In the genomic region with DNA sequence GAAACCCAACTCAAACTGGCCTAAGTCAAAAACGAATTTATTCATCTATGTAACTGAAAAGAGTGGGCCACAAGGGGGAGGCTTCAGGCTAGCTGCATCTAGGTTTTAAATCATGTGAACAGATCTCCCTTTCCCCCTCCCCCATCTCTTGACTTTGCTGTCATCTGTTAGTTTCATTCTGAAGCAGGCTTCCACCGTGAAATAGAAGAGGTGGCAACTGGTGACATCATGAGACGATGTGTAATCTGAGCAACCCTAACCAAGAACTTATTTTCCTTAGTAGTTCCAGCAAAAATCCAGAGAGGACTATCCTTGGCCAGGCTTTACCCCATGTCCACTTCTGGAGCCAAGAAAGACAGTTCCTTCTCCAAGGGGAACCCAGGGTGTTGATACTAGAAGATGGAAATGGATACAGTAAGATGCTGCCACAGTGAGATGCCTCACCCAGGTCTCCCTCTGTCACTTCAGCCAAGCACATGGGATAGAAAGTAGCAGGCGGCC, we compare ENCODE assay signal across 8 cellular contexts. TPM values are rescaled to one million over a fixed set of nuclear protein-coding genes. Genes with fewer than 3 reads are reported as not detected.
A peak's percentile ranks its signal among the peaks of the same experiment; 100 is the strongest.
DNase-seq lines count a peak whose midpoint lies in the region; ATAC-seq and TF ChIP-seq lines count a peak whose summit lies in the region.

No MANE protein-coding gene starts in this region.

- H3K4me2 ChIP-seq in SK-N-SH: no peak overlapping the region

- TF ChIP-seq RAD21 in SK-N-SH (IDR thresholded peaks at IDR 0.05; ENCODE audit: low read length): no peak

- no peaks in the 10 kb centered on the region for H3K9me2 ChIP-seq in SK-N-SH

- H3K79me2 ChIP-seq in SK-N-SH (ENCODE audit: insufficient read depth): peaks cover 71% of the 10 kb centered on the region

- peaks cover 59 to 60% of the 10 kb centered on the region in 2 experiments for H3K36me3 ChIP-seq in SK-N-SH (replicated peaks in 1 of 2; ENCODE audit: control insufficient read depth in 1 of 2, insufficient read depth in 2 of 2, low read length in 1 of 2)

- WGBS in SK-N-SH (ENCODE audit: low lambda C conversion rate): 84% methylated on average over 4 of the region's 4 CpGs

- H3K4me1 ChIP-seq in SK-N-SH (ENCODE audit: control insufficient read depth in 1 of 2, insufficient read depth in 2 of 2, low read depth in 1 of 2, low read length in 1 of 2): no peaks in the 10 kb centered on the region

- H3K9me3 ChIP-seq in SK-N-SH: no peaks in the 10 kb centered on the region

- H4K20me1 ChIP-seq in SK-N-SH (ENCODE audit: insufficient read depth): peaks cover 38% of the 10 kb centered on the region

- peaks cover 4% of the 10 kb centered on the region for H3F3A ChIP-seq in SK-N-SH (replicated peaks; ENCODE audit: insufficient read depth)

- no peak for TF ChIP-seq EP300 in SK-N-SH (IDR thresholded peaks at IDR 0.05; ENCODE audit: borderline replicate concordance in 1 of 2, low read depth in 1 of 2, low read length in 1 of 2)

- peaks cover 67% of the 10 kb centered on the region for H3K36me3 Mint-ChIP-seq in stimulated activated effector memory CD8-positive, alpha-beta T cell treated with anti-CD3 and anti-CD28 coated beads, Interleukin-12 subunit alpha, Interleukin-12 subunit beta, amount 100 ng/mL, for 72 hours

- no peak overlapping the region for H2AFZ ChIP-seq in SK-N-SH (ENCODE audit: low read depth)

- no peak overlapping the region for H3K27ac ChIP-seq in SK-N-SH (ENCODE audit: low read depth in 2 of 2, low read length in 1 of 2)
- H3K27ac ChIP-seq in cingulate gyrus (ENCODE audit: low read depth, low read length): peak overlapping the region; percentile 56

- peak overlapping the region; percentile 76 for H3K27ac Mint-ChIP-seq in stimulated activated effector memory CD8-positive, alpha-beta T cell treated with anti-CD3 and anti-CD28 coated beads, Interleukin-12 subunit alpha, Interleukin-12 subunit beta, amount 100 ng/mL, for 72 hours

- peak overlapping the region; percentile 43 for H3K4me3 Mint-ChIP-seq in stimulated activated effector memory CD8-positive, alpha-beta T cell treated with anti-CD3 and anti-CD28 coated beads, Interleukin-12 subunit alpha, Interleukin-12 subunit beta, amount 100 ng/mL, for 72 hours

- no peak for TF ChIP-seq CTCF in SK-N-SH (IDR thresholded peaks at IDR 0.05)

- no peak for DNase-seq in SK-N-SH
- DNase-seq in stimulated activated effector memory CD8-positive, alpha-beta T cell treated with anti-CD3 and anti-CD28 coated beads, Interleukin-12 subunit alpha, Interleukin-12 subunit beta, amount 100 ng/mL, for 72 hours (ENCODE audit: low spot score in 2 of 2): peak; percentile 31 to 77
- no peak for DNase-seq in OCI-M2 (lab: John Stamatoyannopoulos, UW; ENCODE audit: unreplicated experiment)
- no peak for DNase-seq in NCI-H2081 (lab: John Stamatoyannopoulos, UW)
- no peak for DNase-seq in NOMO-1 treated with DMSO at 0.1 percent for 48 hours (lab: John Stamatoyannopoulos, UW; ENCODE audit: unreplicated experiment)

- no peak overlapping the region for H3K9ac ChIP-seq in SK-N-SH

- ATAC-seq in SK-N-SH treated with all-trans-retinoic acid at 6 μM for 48 hours: no peak
- ATAC-seq in HG03354 (IDR thresholded peaks at IDR 0.05; ENCODE audit: poor library complexity, severe bottlenecking, unreplicated experiment): peak; percentile 68
- peak; percentile 97 for ATAC-seq in stimulated activated effector memory CD8-positive, alpha-beta T cell treated with anti-CD3 and anti-CD28 coated beads, Interleukin-12 subunit alpha, Interleukin-12 subunit beta, amount 100 ng/mL, for 72 hours

- no peak overlapping the region for H3K4me3 ChIP-seq in SK-N-SH (ENCODE audit: low read depth in 2 of 2, low read length in 1 of 2)

- no peaks in the 10 kb centered on the region for H3K27me3 ChIP-seq in SK-N-SH (ENCODE audit: insufficient read depth)

- peaks cover 41% of the 10 kb centered on the region for H3K4me1 Mint-ChIP-seq in stimulated activated effector memory CD8-positive, alpha-beta T cell treated with anti-CD3 and anti-CD28 coated beads, Interleukin-12 subunit alpha, Interleukin-12 subunit beta, amount 100 ng/mL, for 72 hours

- POLR2A ChIA-PET in SK-N-SH (lab: Yijun Ruan, JAX): no interaction called here

- H3K9me3 Mint-ChIP-seq in stimulated activated effector memory CD8-positive, alpha-beta T cell treated with anti-CD3 and anti-CD28 coated beads, Interleukin-12 subunit alpha, Interleukin-12 subunit beta, amount 100 ng/mL, for 72 hours: no peaks in the 10 kb centered on the region

- CTCF ChIA-PET in SK-N-SH (lab: Yijun Ruan, JAX): no interaction called here

TF ChIP-seq in SK-N-SH, 30 proteins besides CTCF, POLR2A, EP300 and RAD21:
- TF ChIP-seq, protein P1, sequence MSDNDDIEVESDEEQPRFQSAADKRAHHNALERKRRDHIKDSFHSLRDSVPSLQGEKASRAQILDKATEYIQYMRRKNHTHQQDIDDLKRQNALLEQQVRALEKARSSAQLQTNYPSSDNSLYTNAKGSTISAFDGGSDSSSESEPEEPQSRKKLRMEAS (IDR thresholded peaks at IDR 0.05; ENCODE audit: low read depth): no peak
- no peak for TF ChIP-seq NFIC (IDR thresholded peaks at IDR 0.05; ENCODE audit: borderline replicate concordance)
- TF ChIP-seq GABPA (IDR thresholded peaks at IDR 0.05; ENCODE audit: low read depth): no peak
- no peak for TF ChIP-seq POLR2AphosphoS5 (IDR thresholded peaks at IDR 0.05; ENCODE audit: low read depth, low read length)
- 0 out of 2 replicates have a peak, but pooled peaks have one; percentile 54 for TF ChIP-seq RFX5 (IDR thresholded peaks at IDR 0.05; ENCODE audit: low read length)
- no peak for TF ChIP-seq FOXJ3 (CRISPR knock-in tag; IDR thresholded peaks at IDR 0.05)
- TF ChIP-seq, protein P2, sequence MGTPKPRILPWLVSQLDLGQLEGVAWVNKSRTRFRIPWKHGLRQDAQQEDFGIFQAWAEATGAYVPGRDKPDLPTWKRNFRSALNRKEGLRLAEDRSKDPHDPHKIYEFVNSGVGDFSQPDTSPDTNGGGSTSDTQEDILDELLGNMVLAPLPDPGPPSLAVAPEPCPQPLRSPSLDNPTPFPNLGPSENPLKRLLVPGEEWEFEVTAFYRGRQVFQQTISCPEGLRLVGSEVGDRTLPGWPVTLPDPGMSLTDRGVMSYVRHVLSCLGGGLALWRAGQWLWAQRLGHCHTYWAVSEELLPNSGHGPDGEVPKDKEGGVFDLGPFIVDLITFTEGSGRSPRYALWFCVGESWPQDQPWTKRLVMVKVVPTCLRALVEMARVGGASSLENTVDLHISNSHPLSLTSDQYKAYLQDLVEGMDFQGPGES (IDR thresholded peaks at IDR 0.05; ENCODE audit: low read depth, low read length): no peak
- no peak for TF ChIP-seq MXI1 (IDR thresholded peaks at IDR 0.05; ENCODE audit: low read depth, low read length)

TF ChIP-seq in SK-N-SH treated with all-trans-retinoic acid at 6 μM for 48 hours, 23 proteins besides CTCF, POLR2A, EP300 and RAD21 (continues in another document):
- TF ChIP-seq SNAI2 (CRISPR knock-in tag; IDR thresholded peaks at IDR 0.05) (no peak), ZNF70 (CRISPR knock-in tag; IDR thresholded peaks at IDR 0.05) (no peak), ZC3H10 (CRISPR knock-in tag; IDR thresholded peaks at IDR 0.05) (no peak), ARNTL (CRISPR knock-in tag; IDR thresholded peaks at IDR 0.05; ENCODE audit: borderline replicate concordance, low read depth) (no peak), ZFP3 (CRISPR knock-in tag; IDR thresholded peaks at IDR 0.05) (no peak), ISL1 (CRISPR knock-in tag; IDR thresholded peaks at IDR 0.05) (no peak), BACH2 (CRISPR knock-in tag; IDR thresholded peaks at IDR 0.05; ENCODE audit: borderline replicate concordance) (no peak)
- TF ChIP-seq, protein P3, sequence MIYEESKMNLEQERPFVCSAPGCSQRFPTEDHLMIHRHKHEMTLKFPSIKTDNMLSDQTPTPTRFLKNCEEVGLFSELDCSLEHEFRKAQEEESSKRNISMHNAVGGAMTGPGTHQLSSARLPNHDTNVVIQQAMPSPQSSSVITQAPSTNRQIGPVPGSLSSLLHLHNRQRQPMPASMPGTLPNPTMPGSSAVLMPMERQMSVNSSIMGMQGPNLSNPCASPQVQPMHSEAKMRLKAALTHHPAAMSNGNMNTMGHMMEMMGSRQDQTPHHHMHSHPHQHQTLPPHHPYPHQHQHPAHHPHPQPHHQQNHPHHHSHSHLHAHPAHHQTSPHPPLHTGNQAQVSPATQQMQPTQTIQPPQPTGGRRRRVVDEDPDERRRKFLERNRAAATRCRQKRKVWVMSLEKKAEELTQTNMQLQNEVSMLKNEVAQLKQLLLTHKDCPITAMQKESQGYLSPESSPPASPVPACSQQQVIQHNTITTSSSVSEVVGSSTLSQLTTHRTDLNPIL (CRISPR knock-in tag; IDR thresholded peaks at IDR 0.05; ENCODE audit: low read depth): no peak
- TF ChIP-seq, protein P4, sequence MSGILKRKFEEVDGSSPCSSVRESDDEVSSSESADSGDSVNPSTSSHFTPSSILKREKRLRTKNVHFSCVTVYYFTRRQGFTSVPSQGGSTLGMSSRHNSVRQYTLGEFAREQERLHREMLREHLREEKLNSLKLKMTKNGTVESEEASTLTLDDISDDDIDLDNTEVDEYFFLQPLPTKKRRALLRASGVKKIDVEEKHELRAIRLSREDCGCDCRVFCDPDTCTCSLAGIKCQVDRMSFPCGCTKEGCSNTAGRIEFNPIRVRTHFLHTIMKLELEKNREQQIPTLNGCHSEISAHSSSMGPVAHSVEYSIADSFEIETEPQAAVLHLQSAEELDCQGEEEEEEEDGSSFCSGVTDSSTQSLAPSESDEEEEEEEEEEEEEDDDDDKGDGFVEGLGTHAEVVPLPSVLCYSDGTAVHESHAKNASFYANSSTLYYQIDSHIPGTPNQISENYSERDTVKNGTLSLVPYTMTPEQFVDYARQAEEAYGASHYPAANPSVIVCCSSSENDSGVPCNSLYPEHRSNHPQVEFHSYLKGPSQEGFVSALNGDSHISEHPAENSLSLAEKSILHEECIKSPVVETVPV (CRISPR knock-in tag; IDR thresholded peaks at IDR 0.05): no peak

RNA-seq across cellular contexts. Expression of a gene that starts 9.4 kb away (rescaled TPM):
- polyA plus RNA-seq in SK-N-SH (2012; rRNA removed): 62.2 and 83.0 TPM in 2 replicates
- 34.4 and 54.8 TPM in 2 replicates for polyA plus RNA-seq in SK-N-SH (2012; cell fraction: cytosol; rRNA removed)
- polyA plus RNA-seq in SK-N-SH (2012; cell fraction: nucleus; rRNA removed): 126 and 148 TPM in 2 replicates

RNA-seq across cellular contexts. Expression of a gene that starts 15.7 kb away (rescaled TPM):
- 0.21 TPM in 1 of 2 replicates, not detected in the other for polyA plus RNA-seq in SK-N-SH (2012; rRNA removed)
- 0.13 and 0.18 TPM in 2 replicates for polyA plus RNA-seq in SK-N-SH (2012; cell fraction: cytosol; rRNA removed)
- polyA plus RNA-seq in SK-N-SH (2012; cell fraction: nucleus; rRNA removed): 0.17 TPM in 1 of 2 replicates, not detected in the other

RNA-seq across cellular contexts. Expression of a gene that starts 30.9 kb away (rescaled TPM):
- polyA plus RNA-seq in SK-N-SH (2012; rRNA removed): 0.80 and 2.7 TPM in 2 replicates
- polyA plus RNA-seq in SK-N-SH (2012; cell fraction: cytosol; rRNA removed): 1.3 and 2.0 TPM in 2 replicates
- polyA plus RNA-seq in SK-N-SH (2012; cell fraction: nucleus; rRNA removed): 1.9 and 2.6 TPM in 2 replicates

RNA-seq across cellular contexts. Expression of a gene that starts 39.3 kb away (rescaled TPM):
- polyA plus RNA-seq in SK-N-SH (2012; rRNA removed): 57.6 and 65.3 TPM in 2 replicates
- polyA plus RNA-seq in SK-N-SH (2012; cell fraction: cytosol; rRNA removed): 55.9 and 65.2 TPM in 2 replicates
- 76.8 and 79.5 TPM in 2 replicates for polyA plus RNA-seq in SK-N-SH (2012; cell fraction: nucleus; rRNA removed)

RNA-seq across cellular contexts. Expression of a gene that starts 39.6 kb away (rescaled TPM):
- 32.0 and 33.1 TPM in 2 replicates for polyA plus RNA-seq in SK-N-SH (2012; rRNA removed)
- 23.5 and 29.6 TPM in 2 replicates for polyA plus RNA-seq in SK-N-SH (2012; cell fraction: cytosol; rRNA removed)
- polyA plus RNA-seq in SK-N-SH (2012; cell fraction: nucleus; rRNA removed): 21.0 and 21.9 TPM in 2 replicates

Comparison
In these comparisons a context has a peak if more than half of its experiments do, and no peak if none do; other contexts are left out.
1. DNase-seq: peak in stimulated activated effector memory CD8-positive, alpha-beta T cell treated with anti-CD3 and anti-CD28 coated beads, Interleukin-12 subunit alpha, Interleukin-12 subunit beta, amount 100 ng/mL, for 72 hours (2 of 2); none in SK-N-SH (single experiment), OCI-M2 (single experiment), NCI-H2081 (0 of 2) and NOMO-1 treated with DMSO at 0.1 percent for 48 hours (single experiment).